9 cellular contexts compared by ENCODE assay signal in the genomic region with DNA sequence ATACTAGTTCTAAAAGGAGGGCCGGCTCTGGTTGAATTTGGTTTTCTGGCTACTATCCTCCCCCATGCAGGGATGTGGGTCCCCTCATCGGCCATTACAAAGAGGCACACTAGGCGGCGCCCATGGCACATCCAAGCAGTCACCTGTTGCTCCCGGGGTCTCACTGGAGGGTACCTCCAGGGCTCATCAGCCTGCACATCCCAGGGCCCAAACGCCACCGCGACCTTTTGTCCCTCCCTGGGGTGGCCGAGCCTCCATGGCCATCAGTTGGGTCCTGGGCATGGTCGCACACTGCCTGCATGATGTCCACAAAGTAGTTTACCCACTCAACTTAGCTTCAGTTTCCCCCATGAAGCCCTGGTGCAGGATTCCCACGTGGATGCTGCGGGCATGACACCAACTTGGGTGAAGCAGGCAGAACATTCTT. TPM values are rescaled to one million over a fixed set of nuclear protein-coding genes. Genes with fewer than 3 reads are reported as not detected.
DNase-seq lines count a peak whose midpoint lies in the region; ATAC-seq and TF ChIP-seq lines count a peak whose summit lies in the region.
"Had no signal": no experiment of that assay in that cellular context is flagged by ENCODE, and none has a peak within 500 bp of the region (broad histone marks: within the 10 kb centered on the region; RNA-seq: fewer than 3 reads in every experiment).

No MANE protein-coding gene starts in this region.

- CTCF ChIA-PET in activated CD4-positive, alpha-beta memory T cell treated with anti-CD3 and anti-CD28 coated beads, Interleukin-2, amount 10 ng/mL, durations not matched to agents 7 days and 5 days (lab: Charles Lee), result interaction anchor here (0.9 to 3.5 kb wide), 9 partner anchors 8 to 80 kb away, joined by 3 to 17 read pairs (median 4); a partner anchor contains a TSS

- no peaks in the 10 kb centered on the region for H3K9me3 Mint-ChIP-seq in activated CD4-positive, alpha-beta memory T cell treated with anti-CD3 and anti-CD28 coated beads, Interleukin-2, amount 10 ng/mL, durations not matched to agents 7 days and 5 days
- no peaks in the 10 kb centered on the region for H3K9me3 Mint-ChIP-seq in progenitor cell of endocrine pancreas (ENCODE audit: low read depth)

- H3K27ac Mint-ChIP-seq in activated CD4-positive, alpha-beta memory T cell treated with anti-CD3 and anti-CD28 coated beads, Interleukin-2, amount 10 ng/mL, durations not matched to agents 7 days and 5 days, result no peak overlapping the region
- no peak overlapping the region for H3K27ac Mint-ChIP-seq in progenitor cell of endocrine pancreas

- no peaks in the 10 kb centered on the region for H3K27me3 Mint-ChIP-seq in activated CD4-positive, alpha-beta memory T cell treated with anti-CD3 and anti-CD28 coated beads, Interleukin-2, amount 10 ng/mL, durations not matched to agents 7 days and 5 days
- H3K27me3 Mint-ChIP-seq in progenitor cell of endocrine pancreas, result no peaks in the 10 kb centered on the region

- DNase-seq in Daoy (ENCODE audit: low read depth) (peak; percentile 55), Kasumi-1 (lab: John Stamatoyannopoulos, UW) (peak; percentile 49 to 50), germinal center (ENCODE audit: low spot score) (peak; percentile 52), progenitor cell of endocrine pancreas (ENCODE audit: low spot score, unreplicated experiment) (peak; percentile 51), SIG-M5 (lab: John Stamatoyannopoulos, UW) (no peak)
- peak; percentile 49 for DNase-seq in activated CD4-positive, alpha-beta memory T cell treated with anti-CD3 and anti-CD28 coated beads, Interleukin-2, amount 10 ng/mL, durations not matched to agents 7 days and 5 days

- H3K4me1 Mint-ChIP-seq in activated CD4-positive, alpha-beta memory T cell treated with anti-CD3 and anti-CD28 coated beads, Interleukin-2, amount 10 ng/mL, durations not matched to agents 7 days and 5 days, result peaks cover 23% of the 10 kb centered on the region
- H3K4me1 Mint-ChIP-seq in progenitor cell of endocrine pancreas (ENCODE audit: low read depth), result no peaks in the 10 kb centered on the region

- POLR2A ChIA-PET in activated CD4-positive, alpha-beta memory T cell treated with anti-CD3 and anti-CD28 coated beads, Interleukin-2, amount 10 ng/mL, durations not matched to agents 7 days and 5 days (lab: Charles Lee), result no interaction called here

- no peak overlapping the region for H3K4me3 Mint-ChIP-seq in activated CD4-positive, alpha-beta memory T cell treated with anti-CD3 and anti-CD28 coated beads, Interleukin-2, amount 10 ng/mL, durations not matched to agents 7 days and 5 days
- H3K4me3 Mint-ChIP-seq in progenitor cell of endocrine pancreas (ENCODE audit: low read depth), result no peak overlapping the region

- peak; percentile 75 for TF ChIP-seq CTCF in progenitor cell of endocrine pancreas (IDR thresholded peaks at IDR 0.05; ENCODE audit: unreplicated experiment)

- H3K36me3 Mint-ChIP-seq in activated CD4-positive, alpha-beta memory T cell treated with anti-CD3 and anti-CD28 coated beads, Interleukin-2, amount 10 ng/mL, durations not matched to agents 7 days and 5 days (ENCODE audit: low read depth), result peaks cover 11% of the 10 kb centered on the region
- H3K36me3 Mint-ChIP-seq in progenitor cell of endocrine pancreas (ENCODE audit: insufficient read depth), result peaks cover 2% of the 10 kb centered on the region

- ATAC-seq in GM21723 (IDR thresholded peaks at IDR 0.05; ENCODE audit: unreplicated experiment) (no peak), HG03097 (IDR thresholded peaks at IDR 0.05; ENCODE audit: low FRiP score, unreplicated experiment) (no peak)

RNA-seq across cellular contexts. Expression of a gene that starts 28.3 kb away (rescaled TPM):
- 56.3 and 74.2 TPM in 2 replicates for total RNA-seq in Daoy (2014; rRNA removed; shearing (Covaris generic))
- total RNA-seq in activated CD4-positive, alpha-beta memory T cell treated with anti-CD3 and anti-CD28 coated beads, Interleukin-2, amount 10 ng/mL, durations not matched to agents 7 days and 5 days, result 10 to 100 TPM; 73.5 to 85.0 TPM
- 34.9 and 35.4 TPM in 2 replicates for total RNA-seq in progenitor cell of endocrine pancreas

RNA-seq across cellular contexts. Expression of a gene that starts 46.2 kb away (rescaled TPM):
- 2.0 and 6.7 TPM in 2 replicates for total RNA-seq in Daoy (2014; rRNA removed; shearing (Covaris generic))
- total RNA-seq in activated CD4-positive, alpha-beta memory T cell treated with anti-CD3 and anti-CD28 coated beads, Interleukin-2, amount 10 ng/mL, durations not matched to agents 7 days and 5 days, result 1 to 10 TPM in 1 of 2 experiments, under 1 TPM in 1; 0.91 to 1.1 TPM
- total RNA-seq in progenitor cell of endocrine pancreas, result 41.6 and 44.9 TPM in 2 replicates

RNA-seq across cellular contexts. Expression of a gene that starts 56.9 kb away (rescaled TPM):
- total RNA-seq in Daoy (2014; rRNA removed; shearing (Covaris generic)), result not detected in 2 replicates
- not detected for total RNA-seq in activated CD4-positive, alpha-beta memory T cell treated with anti-CD3 and anti-CD28 coated beads, Interleukin-2, amount 10 ng/mL, durations not matched to agents 7 days and 5 days
- 0.18 TPM in 1 of 2 replicates, not detected in the other for total RNA-seq in progenitor cell of endocrine pancreas
- total RNA-seq: SJSA1 had no signal
